ENCODE assay signal across 1 cellular context in the genomic region with DNA sequence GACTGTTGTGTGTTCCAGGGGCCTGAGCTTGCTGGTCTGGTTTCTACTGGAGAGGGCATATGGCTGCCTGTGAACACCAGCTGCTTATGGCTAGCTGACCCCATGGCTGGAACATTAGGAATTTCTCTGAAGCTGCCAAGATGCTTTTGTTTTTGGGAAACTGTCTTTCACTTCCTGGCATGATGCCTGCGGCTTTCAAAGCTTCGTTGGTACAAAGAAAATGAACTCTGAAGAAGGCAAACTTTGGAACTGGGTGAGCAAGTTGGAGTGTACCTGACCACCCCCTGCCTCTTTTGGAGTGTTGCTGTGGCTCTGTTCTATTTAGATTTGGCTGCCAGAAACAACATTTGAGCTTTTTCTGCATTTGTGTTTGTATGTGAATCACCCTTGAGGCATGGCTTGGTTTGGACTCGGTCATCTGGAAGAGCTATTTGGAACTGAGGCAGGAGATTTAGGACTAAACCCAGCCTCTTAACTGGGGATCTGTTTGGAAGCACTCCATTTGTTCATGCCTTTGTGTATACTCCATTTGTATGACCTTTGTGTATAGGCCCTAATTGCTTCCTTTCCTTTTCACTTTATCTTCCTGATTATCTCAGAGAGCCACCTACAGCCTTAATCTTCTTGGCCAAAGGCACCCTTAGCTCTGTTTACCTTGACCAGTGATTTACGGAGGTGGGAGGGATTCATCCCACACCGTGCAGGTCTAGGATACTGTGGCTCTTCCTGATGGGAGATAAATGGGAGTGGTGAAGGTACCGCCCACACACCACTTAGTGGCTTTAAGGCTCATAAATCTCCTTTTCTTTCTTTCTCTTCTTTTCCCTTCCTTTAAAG.
TF ChIP-seq lines count a peak whose summit lies in the region.

No MANE protein-coding gene starts in this region.

TF ChIP-seq in HepG2, 621 proteins besides CTCF, POLR2A, EP300 and RAD21:
- TF ChIP-seq PRDM10 (CRISPR knock-in tag; IDR thresholded peaks at IDR 0.05; ENCODE audit: low read depth) (no peak), GFI1 (CRISPR knock-in tag; IDR thresholded peaks at IDR 0.05; ENCODE audit: borderline replicate concordance) (0 out of 2 replicates have a peak, but pooled peaks have one; percentile 39), SRSF9 (IDR thresholded peaks at IDR 0.05; ENCODE audit: borderline replicate concordance, insufficient read depth, low read depth, low read length, poor library complexity, severe bottlenecking) (no peak)
TF ChIP-seq in HepG2: peak in this region for 1.
